In the genomic region with DNA sequence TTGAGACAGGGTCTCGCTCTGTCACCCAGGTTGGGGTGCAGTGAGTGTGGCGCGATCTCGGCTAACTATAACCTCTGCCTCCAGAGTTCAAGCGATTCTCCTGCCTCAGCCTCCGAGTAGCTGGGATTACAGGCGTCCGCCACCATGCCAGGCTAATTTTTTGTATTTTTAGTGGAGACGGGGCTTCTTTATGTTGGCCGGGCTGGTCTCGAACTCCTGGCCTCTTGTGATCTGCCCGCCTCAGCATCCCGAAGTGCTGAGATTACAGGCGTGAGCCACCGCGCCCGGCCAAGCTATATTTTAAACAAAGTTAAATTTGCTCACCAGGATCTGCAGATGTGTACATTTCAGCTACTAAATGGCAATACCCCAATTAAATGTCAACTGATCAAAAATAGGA, we compare ENCODE assay signal across 8 cellular contexts. TPM values are rescaled to one million over a fixed set of nuclear protein-coding genes. Genes with fewer than 3 reads are reported as not detected.
DNase-seq lines count a peak whose midpoint lies in the region; ATAC-seq, FAIRE-seq and TF ChIP-seq lines count a peak whose summit lies in the region.

No MANE protein-coding gene starts in this region.

- H3K27me3 ChIP-seq in GM12878 (replicated peaks in 1 of 2; ENCODE audit: control insufficient read depth in 2 of 2, insufficient read depth in 2 of 2, low read length in 1 of 2) (no peaks in the 10 kb centered on the region), tibial nerve (no peaks in the 10 kb centered on the region)

- H3K4me2 ChIP-seq in GM12878 (ENCODE audit: control insufficient read depth, insufficient read depth), result peak overlapping the region; percentile 82

- ATAC-seq in GM12878 (no peak), memory B cell (ENCODE audit: low read depth) (no peak), GM19328 (IDR thresholded peaks at IDR 0.05; ENCODE audit: unreplicated experiment) (no peak)

- no peak for TF ChIP-seq RAD21 in GM12878 (IDR thresholded peaks at IDR 0.05; ENCODE audit: insufficient read depth, low read depth, low read length)

- no peaks in the 10 kb centered on the region; the same call in 1 of the 2 replicates for H3K4me1 ChIP-seq in GM12878 (ENCODE audit: control insufficient read depth, insufficient read depth, low read length)
- H3K4me1 ChIP-seq in tibial nerve, result peaks cover 0 to 42% (median 14%) of the 10 kb centered on the region in 4 donors

- TF ChIP-seq EP300 in GM12878 (IDR thresholded peaks at IDR 0.05; ENCODE audit: borderline replicate concordance in 1 of 2, control insufficient read depth in 1 of 2, low read depth in 2 of 2, low read length in 2 of 2), result no peak
- TF ChIP-seq EP300 in tibial nerve (IDR thresholded peaks at IDR 0.05), result no peak

- peaks cover 51% of the 10 kb centered on the region for H3K79me2 ChIP-seq in GM12878 (ENCODE audit: control insufficient read depth, insufficient read depth, low read length)

- H3K9me3 Mint-ChIP-seq in activated T-cell treated with anti-CD3 and anti-CD28 coated beads, Interleukin-2, amount 50 U/mL, for 24 hours, result no peaks in the 10 kb centered on the region
- no peaks in the 10 kb centered on the region for H3K9me3 Mint-ChIP-seq in memory B cell

- 89% methylated on average over 17 of the region's 17 CpGs for WGBS in GM12878 (ENCODE audit: insufficient coverage, insufficient replicate concordance, low lambda C conversion rate, missing lambda C conversion rate)
- WGBS in tibial nerve, 2 donors, result 74 to 76% methylated on average over 17 of the region's 17 CpGs

- intact Hi-C loops in GM12878 (cut with micrococcal nuclease; ENCODE audit: unreplicated experiment), result no loop called here

- H3K4me3 ChIP-seq in GM12878 (peak overlapping the region; percentile 77), tibial nerve (peak overlapping the region; percentile 65 to 97 (median 82))

- RAD21 ChIA-PET in GM12878 (lab: Charles Lee; ENCODE audit: unreplicated experiment), result interaction anchor here (1.9 kb wide), 1 partner anchor 36 kb away, joined by 5 read pairs; no protein-coding TSS in a partner anchor

- BruUV-seq in GM12878 (replicated peaks; lab: Mats Ljungman, UMichigan), result no TSS peak

- H3K36me3 Mint-ChIP-seq in activated T-cell treated with anti-CD3 and anti-CD28 coated beads, Interleukin-2, amount 50 U/mL, for 24 hours (ENCODE audit: low read depth), result peaks cover 33% of the 10 kb centered on the region
- no peaks in the 10 kb centered on the region for H3K36me3 Mint-ChIP-seq in memory B cell

- H3K9me3 ChIP-seq in GM12878 (replicated peaks; ENCODE audit: control insufficient read depth, insufficient read depth, low read length) (no peaks in the 10 kb centered on the region), tibial nerve (no peaks in the 10 kb centered on the region)

- H2AFZ ChIP-seq in GM12878 (ENCODE audit: control insufficient read depth, low read depth, low read length), result peak overlapping the region; percentile 73; the same call in 1 of the 2 replicates

- no peaks in the 10 kb centered on the region for H4K20me1 ChIP-seq in GM12878 (ENCODE audit: control insufficient read depth, insufficient read depth)

- TF ChIP-seq POLR2A in GM12878 (IDR thresholded peaks at IDR 0.05; ENCODE audit: low read depth, low read length) (no peak), tibial nerve (IDR thresholded peaks at IDR 0.05) (no peak)

- POLR2A ChIA-PET in GM12878 (lab: Charles Lee), result interaction anchor here (0.9 to 4.6 kb wide), 3 partner anchors 19 to 90 kb away, joined by 3 to 27 read pairs (median 3); a partner anchor contains a TSS

- H3K27me3 Mint-ChIP-seq in activated T-cell treated with anti-CD3 and anti-CD28 coated beads, Interleukin-2, amount 50 U/mL, for 24 hours, result no peaks in the 10 kb centered on the region
- H3K27me3 Mint-ChIP-seq in memory B cell, result no peaks in the 10 kb centered on the region

- TF ChIP-seq CTCF in GM12878 (IDR thresholded peaks at IDR 0.05 in 2 of 3, conservative IDR thresholded peaks at IDR 0.05 in 1 of 3; ENCODE audit: control insufficient read depth in 2 of 3, extremely low read depth in 1 of 3, insufficient read depth in 1 of 3, low read depth in 3 of 3, low read length in 3 of 3) (no peak), tibial nerve (IDR thresholded peaks at IDR 0.05) (no peak)

- SMC1A ChIA-PET in GM12878 (lab: Charles Lee; ENCODE audit: uncharacterized antibody, unreplicated experiment), result interaction anchor here (0.7 to 1.9 kb wide), 5 partner anchors 9 to 90 kb away, joined by 3 to 5 read pairs (median 5); a partner anchor contains a TSS

- FAIRE-seq in GM12878 (lab: Jason Lieb, UNC), result no peak

- in situ Hi-C loops in GM12878 (cut with MboI), result no loop called here

- H3K27ac ChIP-seq in GM12878 (ENCODE audit: control insufficient read depth, insufficient read depth) (peak overlapping the region; percentile 96; the same call in 1 of the 2 replicates), tibial nerve (no peak overlapping the region)

- DNase-seq in activated T-cell treated with anti-CD3 and anti-CD28 coated beads, Interleukin-2, amount 50 U/mL, for 24 hours, result no peak
- no peak for DNase-seq in activated T-cell treated with anti-CD3 and anti-CD28 coated beads, Interleukin-2, amount 50 U/mL, for 1 hour
- DNase-seq in GM12878 (ENCODE audit: low read depth, low spot score), result no peak
- DNase-seq in memory B cell (ENCODE audit: low spot score in 2 of 2), result no peak
- no peak for DNase-seq in tibial nerve (ENCODE audit: low spot score in 2 of 2)
- no peak for DNase-seq in DMS153 (lab: John Stamatoyannopoulos, UW)
- DNase-seq in NCI-H1436 (lab: John Stamatoyannopoulos, UW), result no peak

- H3K27ac Mint-ChIP-seq in activated T-cell treated with anti-CD3 and anti-CD28 coated beads, Interleukin-2, amount 50 U/mL, for 24 hours, result peak overlapping the region; percentile 98
- peak overlapping the region; percentile 97 for H3K27ac Mint-ChIP-seq in memory B cell

- peak overlapping the region; percentile 94 for H3K4me3 Mint-ChIP-seq in activated T-cell treated with anti-CD3 and anti-CD28 coated beads, Interleukin-2, amount 50 U/mL, for 24 hours
- peak overlapping the region; percentile 93 for H3K4me3 Mint-ChIP-seq in memory B cell

- H3K36me3 ChIP-seq in GM12878 (ENCODE audit: control insufficient read depth in 2 of 2, insufficient read depth in 2 of 2, low read length in 1 of 2) (no peaks in the 10 kb centered on the region), tibial nerve (peaks cover 0 to 7% (median 0%) of the 10 kb centered on the region in 3 donors)

- H3K4me1 Mint-ChIP-seq in activated T-cell treated with anti-CD3 and anti-CD28 coated beads, Interleukin-2, amount 50 U/mL, for 24 hours (ENCODE audit: low read depth), result peaks cover 39% of the 10 kb centered on the region
- peaks cover 13% of the 10 kb centered on the region for H3K4me1 Mint-ChIP-seq in memory B cell

- CTCF ChIA-PET in GM12878 (lab: Yijun Ruan, JAX), result interaction anchor here (1.1 to 1.4 kb wide), 3 partner anchors 9 to 40 kb away, joined by 3 to 5 read pairs (median 3); no protein-coding TSS in a partner anchor

- peak overlapping the region; percentile 92; the same call in 1 of the 2 replicates for H3K9ac ChIP-seq in GM12878 (ENCODE audit: control insufficient read depth, insufficient read depth, low read length)

TF ChIP-seq in GM12878, 131 proteins besides CTCF, POLR2A, EP300 and RAD21 (continues in another document):
- TF ChIP-seq, protein P1, sequence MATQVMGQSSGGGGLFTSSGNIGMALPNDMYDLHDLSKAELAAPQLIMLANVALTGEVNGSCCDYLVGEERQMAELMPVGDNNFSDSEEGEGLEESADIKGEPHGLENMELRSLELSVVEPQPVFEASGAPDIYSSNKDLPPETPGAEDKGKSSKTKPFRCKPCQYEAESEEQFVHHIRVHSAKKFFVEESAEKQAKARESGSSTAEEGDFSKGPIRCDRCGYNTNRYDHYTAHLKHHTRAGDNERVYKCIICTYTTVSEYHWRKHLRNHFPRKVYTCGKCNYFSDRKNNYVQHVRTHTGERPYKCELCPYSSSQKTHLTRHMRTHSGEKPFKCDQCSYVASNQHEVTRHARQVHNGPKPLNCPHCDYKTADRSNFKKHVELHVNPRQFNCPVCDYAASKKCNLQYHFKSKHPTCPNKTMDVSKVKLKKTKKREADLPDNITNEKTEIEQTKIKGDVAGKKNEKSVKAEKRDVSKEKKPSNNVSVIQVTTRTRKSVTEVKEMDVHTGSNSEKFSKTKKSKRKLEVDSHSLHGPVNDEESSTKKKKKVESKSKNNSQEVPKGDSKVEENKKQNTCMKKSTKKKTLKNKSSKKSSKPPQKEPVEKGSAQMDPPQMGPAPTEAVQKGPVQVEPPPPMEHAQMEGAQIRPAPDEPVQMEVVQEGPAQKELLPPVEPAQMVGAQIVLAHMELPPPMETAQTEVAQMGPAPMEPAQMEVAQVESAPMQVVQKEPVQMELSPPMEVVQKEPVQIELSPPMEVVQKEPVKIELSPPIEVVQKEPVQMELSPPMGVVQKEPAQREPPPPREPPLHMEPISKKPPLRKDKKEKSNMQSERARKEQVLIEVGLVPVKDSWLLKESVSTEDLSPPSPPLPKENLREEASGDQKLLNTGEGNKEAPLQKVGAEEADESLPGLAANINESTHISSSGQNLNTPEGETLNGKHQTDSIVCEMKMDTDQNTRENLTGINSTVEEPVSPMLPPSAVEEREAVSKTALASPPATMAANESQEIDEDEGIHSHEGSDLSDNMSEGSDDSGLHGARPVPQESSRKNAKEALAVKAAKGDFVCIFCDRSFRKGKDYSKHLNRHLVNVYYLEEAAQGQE (IDR thresholded peaks at IDR 0.05; ENCODE audit: low read depth, low read length), result no peak
- no peak for TF ChIP-seq YBX1 (IDR thresholded peaks at IDR 0.05)

RNA-seq across cellular contexts. Expression of a gene that starts 1.1 kb away (rescaled TPM):
- total RNA-seq in GM12878 (2013; cell fraction: nucleolus; rRNA removed), result 70.7 and 75.0 TPM in 2 replicates
- total RNA-seq in GM12878 (2014; rRNA removed) (31.5 and 40.0 TPM in 2 replicates), GM12878 (2014; rRNA removed; fragmentation: Illumina TruSeq; extraction: Trizol) (47.9 and 48.6 TPM in 2 replicates), GM12878 (2021) (28.3 and 29.7 TPM in 2 replicates), tibial nerve (10 to 100 TPM; 20.7 to 25.6 (median 21.6) TPM)
- 11.1 TPM for polyA plus RNA-seq in GM12878 (2011; ENCODE audit: low read depth)
- polyA plus RNA-seq in GM12878 (2011; rRNA removed) (31.4 and 52.9 TPM in 2 replicates), GM12878 (2014; fragmentation: Illumina TruSeq; extraction: Trizol) (39.9 and 47.3 TPM in 2 replicates), GM12878 (2014; fragmentation: Nextera tagmentation; extraction: Ambion mirVana) (10 to 100 TPM; 29.1 to 37.7 TPM), GM12878 (2014; rRNA removed) (20.9 and 23.0 TPM in 2 replicates), GM12878 (2016; fragmentation: Nextera tagmentation; extraction: Ambion mirVana) (10 to 100 TPM; 28.5 to 33.8 TPM)
- 14.9 and 15.0 TPM in 2 replicates for polyA plus RNA-seq in GM12878 (2011; cell fraction: cytosol; rRNA removed)
- polyA plus RNA-seq in GM12878 (2011; cell fraction: nucleus; rRNA removed), result 10.8 and 12.2 TPM in 2 replicates
- 16.9 and 22.7 TPM in 2 replicates for polyA plus RNA-seq in GM12878 (2012)
- polyA minus RNA-seq in GM12878 (2011; rRNA and poly(A)+ RNA removed), result 35.7 and 42.2 TPM in 2 replicates
- polyA minus RNA-seq in GM12878 (2011; cell fraction: cytosol; rRNA and poly(A)+ RNA removed), result 18.3 and 19.3 TPM in 2 replicates
- 19.7 and 25.4 TPM in 2 replicates for polyA minus RNA-seq in GM12878 (2011; cell fraction: nucleus; rRNA and poly(A)+ RNA removed)
